Comparison of ENCODE assay signal across 27 cellular contexts in genomic region chr3:42970976-42971772, GRCh38.
"Had no signal": no experiment of that assay in that cellular context is flagged by ENCODE, and none has a peak within 500 bp of the region (broad histone marks: within the 10 kb centered on the region; RNA-seq: fewer than 3 reads in every experiment).

No MANE protein-coding gene starts in this region.

- H3K4me3 ChIP-seq: stomach, suprapubic skin, testis, thoracic aorta, thyroid gland, tibial artery, tibial nerve, transverse colon, upper lobe of left lung, upper lobe of right lung, uterus, vagina had no signal

- H3K27me3 ChIP-seq: stomach, suprapubic skin, testis, thyroid gland, tibial artery, tibial nerve, transverse colon, upper lobe of left lung, upper lobe of right lung, uterus, vagina had no signal

- H3K36me3 ChIP-seq: stomach, suprapubic skin, thoracic aorta, thyroid gland, tibial artery, tibial nerve, transverse colon, upper lobe of left lung, upper lobe of right lung, uterus, vagina had no signal

- FAIRE-seq: urothelium cell line had no signal

- ATAC-seq: stimulated activated effector memory CD8-positive, alpha-beta T cell treated with anti-CD3 and anti-CD28 coated beads, Interleukin-12 subunit alpha, Interleukin-12 subunit beta, amount 100 ng/mL, for 72 hours; stimulated activated memory B cell treated with anti-CD40 and anti-IgM and Interleukin-4, amounts not matched to agents 10 μg/mL and 1 μg/mL and 100 μg/mL, for 72 hours; stimulated activated naive B cell treated with anti-CD40 and anti-IgM and Interleukin-4, amounts not matched to agents 10 μg/mL and 1 μg/mL and 100 μg/mL, for 72 hours; stimulated activated naive CD8-positive, alpha-beta T cell treated with anti-CD3 and anti-CD28 coated beads, Interleukin-15, amount 100 ng/mL, for 72 hours; stimulated activated naive CD8-positive, alpha-beta T cell treated with anti-CD3 and anti-CD28 coated beads, Interleukin-15, Interleukin-2, amounts not matched to agents 100 U/mL and 50 U/mL, for 24 hours; upper lobe of right lung had no signal

- H3K27ac ChIP-seq: stomach, suprapubic skin, testis, thoracic aorta, thyroid gland, tibial artery, tibial nerve, transverse colon, upper lobe of left lung, upper lobe of right lung, uterus, vagina had no signal

- H3K4me1 ChIP-seq: stomach, suprapubic skin, testis, thyroid gland, tibial artery, tibial nerve, transverse colon, upper lobe of left lung, upper lobe of right lung, uterus, vagina had no signal

- H3K9me3 ChIP-seq: suprapubic skin, testis, thoracic aorta, thyroid gland, upper lobe of right lung, uterus had no signal

- DNase-seq: stimulated activated CD4-positive, alpha-beta T cell treated with anti-CD3 and anti-CD28 coated beads, Interleukin-2, amount 100 ng/mL, for 48 hours; stimulated activated CD4-positive, alpha-beta T cell treated with anti-CD3 and anti-CD28 coated beads, Interleukin-4, amount 100 ng/mL, for 1 hour; stimulated activated CD4-positive, alpha-beta T cell treated with anti-CD3 and anti-CD28 coated beads, Interleukin-4, amount 100 ng/mL, for 24 hours; stimulated activated CD4-positive, alpha-beta T cell treated with anti-CD3 and anti-CD28 coated beads, Interleukin-4, amount 100 ng/mL, for 4 hours; stimulated activated CD8-positive, alpha-beta memory T cell treated with anti-CD3 and anti-CD28 coated beads, Interleukin-4, amount 100 ng/mL, for 48 hours; stimulated activated naive B cell treated with anti-CD40 and anti-IgM and Interleukin-4, amounts not matched to agents 10 μg/mL and 1 μg/mL and 100 μg/mL, for 72 hours; stimulated activated naive CD4-positive, alpha-beta T cell; stimulated activated naive CD4-positive, alpha-beta T cell treated with Interleukin-2 at 50 U/mL for 16 hours; stimulated activated naive CD8-positive, alpha-beta T cell treated with anti-CD3 and anti-CD28 coated beads, Interleukin-15, amount 100 ng/mL, for 72 hours; stimulated activated naive CD8-positive, alpha-beta T cell treated with anti-CD3 and anti-CD28 coated beads, Interleukin-15, Interleukin-2, amounts not matched to agents 100 U/mL and 50 U/mL, for 24 hours; stomach; substantia nigra; testis; thyroid gland; tibial artery; transverse colon; trophoblast cell; upper lobe of left lung; upper lobe of right lung; uterus had no signal
